Comparison of ENCODE assay signal across 13 cellular contexts in genomic region chr7:156002362-156003001, GRCh38.
"Had no signal": no experiment of that assay in that cellular context is flagged by ENCODE, and none has a peak within 500 bp of the region (broad histone marks: within the 10 kb centered on the region; RNA-seq: fewer than 3 reads in every experiment).

No MANE protein-coding gene starts in this region.

- H3K4me1 Mint-ChIP-seq: nephron had no signal

- ATAC-seq: activated naive CD4-positive, alpha-beta T cell treated with anti-CD3 and anti-CD28 coated beads, Interleukin-2, amount 50 U/mL, for 72 hours; left cardiac atrium had no signal

- H3K27ac Mint-ChIP-seq: activated naive CD4-positive, alpha-beta T cell treated with anti-CD3 and anti-CD28 coated beads, Interleukin-2, amount 50 U/mL, for 72 hours; nephron had no signal

- H3K9me3 Mint-ChIP-seq: nephron had no signal

- H3K9me3 ChIP-seq: ovary, thyroid gland had no signal

- DNase-seq: activated CD4-positive, alpha-beta T cell treated with anti-CD3 and anti-CD28 coated beads, Interleukin-2, amount 50 U/mL, for 48 hours; activated CD4-positive, CD25-positive, alpha-beta regulatory T cell treated with anti-CD3 and anti-CD28 coated beads, Interleukin-2, amount 50 U/mL, for 72 hours; activated effector memory CD4-positive, alpha-beta T cell treated with anti-CD3 and anti-CD28 coated beads, Interleukin-2, amount 50 U/mL, for 16 hours; anterior cingulate cortex; dorsolateral prefrontal cortex; glutamatergic neuron; left cardiac atrium; ovary; stimulated activated CD4-positive, alpha-beta T cell treated with anti-CD3 and anti-CD28 coated beads, Interleukin-4, amount 100 ng/mL, for 1 hour; T-helper 9 cell; thyroid gland had no signal

- H3K4me3 Mint-ChIP-seq: nephron had no signal

- H3K36me3 ChIP-seq: ovary, thyroid gland had no signal

- H3K4me3 ChIP-seq: dorsolateral prefrontal cortex, ovary, thyroid gland had no signal

- H3K36me3 Mint-ChIP-seq: activated naive CD4-positive, alpha-beta T cell treated with anti-CD3 and anti-CD28 coated beads, Interleukin-2, amount 50 U/mL, for 72 hours had no signal

- H3K27me3 ChIP-seq: ovary, thyroid gland had no signal

- H3K27ac ChIP-seq: dorsolateral prefrontal cortex, ovary, thyroid gland had no signal

- H3K4me1 ChIP-seq: thyroid gland had no signal
